ENCODE assay signal across 24 cellular contexts in genomic region chr4:144905286-144905685, GRCh38.
"Had no signal": no experiment of that assay in that cellular context is flagged by ENCODE, and none has a peak within 500 bp of the region (broad histone marks: within the 10 kb centered on the region; RNA-seq: fewer than 3 reads in every experiment).

No MANE protein-coding gene starts in this region.

- ATAC-seq: activated T-helper 17 cell treated with anti-CD3 and anti-CD28 coated beads, Interleukin-2, amount 50 U/mL, for 72 hours; Panc1; Right ventricle myocardium inferior had no signal

- H3K4me3 Mint-ChIP-seq: activated CD4-positive, alpha-beta memory T cell treated with anti-CD3 and anti-CD28 coated beads for 36 hours; activated CD4-positive, alpha-beta T cell treated with anti-CD3 and anti-CD28 coated beads, Interleukin-2, amount 10 ng/mL, durations not matched to agents 7 days and 5 days; activated naive CD4-positive, alpha-beta T cell treated with anti-CD3 and anti-CD28 coated beads for 36 hours; activated naive CD8-positive, alpha-beta T cell; activated T-helper 17 cell treated with anti-CD3 and anti-CD28 coated beads, Interleukin-2, amount 50 U/mL, for 72 hours had no signal

- H3K27ac ChIP-seq: VCaP had no signal

- H3K9me3 Mint-ChIP-seq: activated CD4-positive, alpha-beta memory T cell treated with anti-CD3 and anti-CD28 coated beads for 36 hours; activated CD4-positive, alpha-beta T cell treated with anti-CD3 and anti-CD28 coated beads, Interleukin-2, amount 10 ng/mL, durations not matched to agents 7 days and 5 days; activated naive CD4-positive, alpha-beta T cell treated with anti-CD3 and anti-CD28 coated beads for 36 hours; activated T-helper 17 cell treated with anti-CD3 and anti-CD28 coated beads, Interleukin-2, amount 50 U/mL, for 72 hours had no signal

- H3K36me3 Mint-ChIP-seq: activated CD4-positive, alpha-beta memory T cell treated with anti-CD3 and anti-CD28 coated beads for 36 hours; activated naive CD8-positive, alpha-beta T cell had no signal

- H3K4me1 Mint-ChIP-seq: activated CD4-positive, alpha-beta T cell treated with anti-CD3 and anti-CD28 coated beads, Interleukin-2, amount 10 ng/mL, durations not matched to agents 7 days and 5 days; activated T-helper 17 cell treated with anti-CD3 and anti-CD28 coated beads, Interleukin-2, amount 50 U/mL, for 72 hours had no signal

- H3K27me3 Mint-ChIP-seq: activated CD4-positive, alpha-beta memory T cell treated with anti-CD3 and anti-CD28 coated beads for 36 hours; activated naive CD8-positive, alpha-beta T cell; activated T-helper 17 cell treated with anti-CD3 and anti-CD28 coated beads, Interleukin-2, amount 50 U/mL, for 72 hours had no signal

- DNase-seq: activated CD4-positive, alpha-beta memory T cell treated with anti-CD3 and anti-CD28 coated beads for 36 hours; activated CD4-positive, alpha-beta T cell treated with anti-CD3 and anti-CD28 coated beads, Interleukin-2, amount 10 ng/mL, durations not matched to agents 7 days and 5 days; activated CD4-positive, CD25-positive, alpha-beta regulatory T cell; activated CD8-positive, alpha-beta memory T cell treated with anti-CD3 and anti-CD28 coated beads for 24 hours; activated gamma-delta T cell; activated naive CD4-positive, alpha-beta T cell treated with anti-CD3 and anti-CD28 coated beads for 36 hours; activated T-cell treated with anti-CD3 and anti-CD28 coated beads, Interleukin-2, amount 50 U/mL, for 48 hours; amygdala; caudate nucleus; KG1; NCI-H1048; NCI-H1930; NCI-H2171; NCI-H510A treated with DMSO at 0.1 percent for 48 hours; NCI-H69; NK-92 treated with Interleukin-12 subunit alpha and Interleukin-12 subunit beta, amount 100 ng/mL, for 24 hours; RPMI8226; T-helper 2 cell; T1000 had no signal

- H3K27ac Mint-ChIP-seq: activated CD4-positive, alpha-beta memory T cell treated with anti-CD3 and anti-CD28 coated beads for 36 hours; activated CD4-positive, alpha-beta T cell treated with anti-CD3 and anti-CD28 coated beads, Interleukin-2, amount 10 ng/mL, durations not matched to agents 7 days and 5 days; activated naive CD4-positive, alpha-beta T cell treated with anti-CD3 and anti-CD28 coated beads for 36 hours; activated naive CD8-positive, alpha-beta T cell; activated T-helper 17 cell treated with anti-CD3 and anti-CD28 coated beads, Interleukin-2, amount 50 U/mL, for 72 hours had no signal
